In genomic region chr2:239765911-239766310, GRCh38 we compare ENCODE assay signal across 26 cellular contexts.
DNase-seq lines count a peak whose midpoint lies in the region; ATAC-seq, FAIRE-seq and TF ChIP-seq lines count a peak whose summit lies in the region.
"Had no signal": no experiment of that assay in that cellular context is flagged by ENCODE, and none has a peak within 500 bp of the region (broad histone marks: within the 10 kb centered on the region; RNA-seq: fewer than 3 reads in every experiment).

No MANE protein-coding gene starts in this region.

- DNase-seq in right lobe of liver (peak in 2 of 3 donors; percentile 30 to 31), HepG2 (ENCODE audit: low spot score) (no peak), glutamatergic neuron (no peak), sciatic nerve (ENCODE audit: low spot score) (peak; percentile 31), endothelial cell (ENCODE audit: low spot score) (no peak), coronary artery (ENCODE audit: low spot score) (no peak), smooth muscle cell (lab: John Stamatoyannopoulos, UW; ENCODE audit: unreplicated experiment) (no peak)
- DNase-seq: AML-193, DMS153, DND-41, Kasumi-1, NCI-H1092 treated with DMSO at 0.1 percent for 48 hours, NCI-H1436, NCI-H187, NCI-H2081 treated with DMSO at 0.1 percent for 48 hours, NCI-H524, NCI-H748 treated with DMSO at 0.1 percent for 48 hours had no signal

- H3K27ac Mint-ChIP-seq in glutamatergic neuron (ENCODE audit: unreplicated experiment) = peak overlapping the region; percentile 28
- H3K27ac Mint-ChIP-seq in endothelial cell (ENCODE audit: unreplicated experiment) = no peak overlapping the region

- TF ChIP-seq CTCF in right lobe of liver (IDR thresholded peaks at IDR 0.05) (no peak), HepG2 (CRISPR knock-in tag; IDR thresholded peaks at IDR 0.05) (no peak), glutamatergic neuron (IDR thresholded peaks at IDR 0.05; ENCODE audit: partially characterized antibody, unreplicated experiment) (no peak), endothelial cell (IDR thresholded peaks at IDR 0.05; ENCODE audit: unreplicated experiment) (no peak), coronary artery (IDR thresholded peaks at IDR 0.05) (no peak), smooth muscle cell (IDR thresholded peaks at IDR 0.05; ENCODE audit: borderline replicate concordance, insufficient read depth, poor library complexity, severe bottlenecking) (no peak)

- TF ChIP-seq POLR2A in right lobe of liver (IDR thresholded peaks at IDR 0.05) (no peak), HepG2 (IDR thresholded peaks at IDR 0.05; ENCODE audit: insufficient read depth in 1 of 2, low read depth in 2 of 2, low read length in 2 of 2) (no peak)

- WGBS in right lobe of liver (ENCODE audit: insufficient coverage, low coverage, low lambda C conversion rate, missing lambda C conversion rate) = 72% methylated on average over 7 of the region's 12 CpGs
- 30% methylated on average over 8 of the region's 12 CpGs for WGBS in HepG2 (ENCODE audit: low lambda C conversion rate)
- WGBS in smooth muscle cell (ENCODE audit: low lambda C conversion rate) = 93% methylated on average over 12 of the region's 12 CpGs

- intact Hi-C loops in right lobe of liver (cut with DNase I) (no loop called here), HepG2 (cut with micrococcal nuclease; ENCODE audit: unreplicated experiment) (no loop called here), sciatic nerve (cut with DNase I) (no loop called here)

- POLR2A ChIA-PET in HepG2 (lab: Yijun Ruan, JAX) = no interaction called here

- no peaks in the 10 kb centered on the region for H3K4me1 ChIP-seq in right lobe of liver
- H3K4me1 ChIP-seq in HepG2 (ENCODE audit: insufficient read depth, low read length) = no peaks in the 10 kb centered on the region
- H3K4me1 ChIP-seq in smooth muscle cell (ENCODE audit: low read depth) = no peaks in the 10 kb centered on the region
- H3K4me1 ChIP-seq: A549, SJSA1 had no signal

- H3K9me3 Mint-ChIP-seq in glutamatergic neuron (ENCODE audit: unreplicated experiment) (peaks cover 1% of the 10 kb centered on the region), endothelial cell (ENCODE audit: unreplicated experiment) (no peaks in the 10 kb centered on the region)
- H3K9me3 Mint-ChIP-seq: CD8-positive, alpha-beta memory T cell had no signal

- H3K27ac ChIP-seq in right lobe of liver (no peak overlapping the region), HepG2 (ENCODE audit: extremely low read length, insufficient read depth, low read length) (no peak overlapping the region), coronary artery (no peak overlapping the region), smooth muscle cell (ENCODE audit: low read depth) (no peak overlapping the region)
- H3K27ac ChIP-seq: A549, C4-2B, SJSA1 had no signal

- H3K36me3 Mint-ChIP-seq in glutamatergic neuron (ENCODE audit: unreplicated experiment) (peaks cover 12% of the 10 kb centered on the region), endothelial cell (ENCODE audit: low read depth, unreplicated experiment) (no peaks in the 10 kb centered on the region)
- H3K36me3 Mint-ChIP-seq: CD8-positive, alpha-beta memory T cell had no signal

- no peak for ATAC-seq in right lobe of liver
- ATAC-seq in HepG2 = no peak
- no peak for ATAC-seq in sciatic nerve
- ATAC-seq: A549, K562 had no signal

- H3K9ac ChIP-seq in HepG2 (ENCODE audit: insufficient read depth, low read depth, low read length) = no peak overlapping the region
- H3K9ac ChIP-seq in smooth muscle cell (ENCODE audit: low read depth) = no peak overlapping the region

- no peak overlapping the region for H2AFZ ChIP-seq in HepG2 (ENCODE audit: low read length)
- no peak overlapping the region for H2AFZ ChIP-seq in smooth muscle cell (ENCODE audit: low read depth)

- H3K4me3 ChIP-seq in right lobe of liver = no peak overlapping the region
- no peak overlapping the region for H3K4me3 ChIP-seq in HepG2 (replicated peaks in 1 of 3; ENCODE audit: insufficient read depth in 1 of 3, low read depth in 2 of 3, low read length in 3 of 3)
- no peak overlapping the region for H3K4me3 ChIP-seq in coronary artery
- H3K4me3 ChIP-seq in smooth muscle cell = no peak overlapping the region
- H3K4me3 ChIP-seq: A549, K562, SJSA1 had no signal

- H3K4me1 Mint-ChIP-seq in glutamatergic neuron (ENCODE audit: low read depth, unreplicated experiment) (peaks cover 30% of the 10 kb centered on the region), endothelial cell (ENCODE audit: unreplicated experiment) (no peaks in the 10 kb centered on the region)
- H3K4me1 Mint-ChIP-seq: CD8-positive, alpha-beta memory T cell had no signal

- CTCF ChIA-PET in HepG2 (lab: Yijun Ruan, JAX; ENCODE audit: low intra/inter-chr PET ratio, low total read pairs) = no interaction called here

- H3F3A ChIP-seq in smooth muscle cell (ENCODE audit: low read depth) = no peaks in the 10 kb centered on the region

- FAIRE-seq in HepG2 (lab: Jason Lieb, UNC) = no peak
- FAIRE-seq: A549, GM12892, GM19239, H54, K562, RCC 7860 had no signal

- H4K20me1 ChIP-seq in HepG2 (ENCODE audit: insufficient read depth, low read length) = no peaks in the 10 kb centered on the region
- no peaks in the 10 kb centered on the region for H4K20me1 ChIP-seq in smooth muscle cell (ENCODE audit: low read depth)

- H3K27me3 ChIP-seq in right lobe of liver = no peaks in the 10 kb centered on the region
- H3K27me3 ChIP-seq in HepG2 (ENCODE audit: control insufficient read depth in 1 of 2, insufficient read depth in 2 of 2, low read length in 2 of 2) = peaks cover 20 to 88% of the 10 kb centered on the region in 2 experiments
- H3K27me3 ChIP-seq in smooth muscle cell (ENCODE audit: low read depth) = no peaks in the 10 kb centered on the region

- H3K36me3 ChIP-seq in right lobe of liver (no peaks in the 10 kb centered on the region), HepG2 (replicated peaks in 1 of 2; ENCODE audit: control insufficient read depth in 1 of 2, insufficient read depth in 2 of 2, low read length in 2 of 2) (no peaks in the 10 kb centered on the region), smooth muscle cell (ENCODE audit: low read depth) (no peaks in the 10 kb centered on the region)
- H3K36me3 ChIP-seq: SJSA1 had no signal

- in situ Hi-C loops in HepG2 (cut with HindIII; ENCODE audit: extremely low pct_ligation_motif_present, low pct_unique_long_range_greater_than_20kb) = no loop called here

- BruUV-seq in HepG2 (replicated peaks; lab: Mats Ljungman, UMichigan) = no TSS peak

- no peak for TF ChIP-seq EP300 in HepG2 (IDR thresholded peaks at IDR 0.05; ENCODE audit: low read depth in 2 of 2, low read length in 2 of 2)
- TF ChIP-seq EP300 in HepG2 (CRISPR knock-in tag; IDR thresholded peaks at IDR 0.05; ENCODE audit: borderline replicate concordance) = no peak

- no peak overlapping the region for H3K4me3 Mint-ChIP-seq in glutamatergic neuron (ENCODE audit: unreplicated experiment)
- H3K4me3 Mint-ChIP-seq in endothelial cell (ENCODE audit: unreplicated experiment) = no peak overlapping the region
- H3K4me3 Mint-ChIP-seq: CD8-positive, alpha-beta memory T cell had no signal

- H3K27me3 Mint-ChIP-seq in glutamatergic neuron (ENCODE audit: unreplicated experiment) (peaks cover 2% of the 10 kb centered on the region), endothelial cell (ENCODE audit: unreplicated experiment) (peaks cover 4% of the 10 kb centered on the region)

- no peak overlapping the region for H3K4me2 ChIP-seq in HepG2 (ENCODE audit: low read depth, low read length)
- no peak overlapping the region for H3K4me2 ChIP-seq in smooth muscle cell
- H3K4me2 ChIP-seq: A549 had no signal

- no peaks in the 10 kb centered on the region for H3K9me3 ChIP-seq in right lobe of liver
- H3K9me3 ChIP-seq in HepG2 (ENCODE audit: low read length) = no peaks in the 10 kb centered on the region
- H3K9me3 ChIP-seq in smooth muscle cell (replicated peaks; ENCODE audit: low read depth) = no peaks in the 10 kb centered on the region
- H3K9me3 ChIP-seq: SJSA1 had no signal

- H3K79me2 ChIP-seq in HepG2 (ENCODE audit: insufficient read depth, low read length) (no peaks in the 10 kb centered on the region), smooth muscle cell (ENCODE audit: low read depth) (no peaks in the 10 kb centered on the region)

- no peak for TF ChIP-seq RAD21 in HepG2 (CRISPR knock-in tag; IDR thresholded peaks at IDR 0.05)

TF ChIP-seq in HepG2, 621 proteins besides CTCF, POLR2A, EP300 and RAD21:
- TF ChIP-seq, protein P1, sequence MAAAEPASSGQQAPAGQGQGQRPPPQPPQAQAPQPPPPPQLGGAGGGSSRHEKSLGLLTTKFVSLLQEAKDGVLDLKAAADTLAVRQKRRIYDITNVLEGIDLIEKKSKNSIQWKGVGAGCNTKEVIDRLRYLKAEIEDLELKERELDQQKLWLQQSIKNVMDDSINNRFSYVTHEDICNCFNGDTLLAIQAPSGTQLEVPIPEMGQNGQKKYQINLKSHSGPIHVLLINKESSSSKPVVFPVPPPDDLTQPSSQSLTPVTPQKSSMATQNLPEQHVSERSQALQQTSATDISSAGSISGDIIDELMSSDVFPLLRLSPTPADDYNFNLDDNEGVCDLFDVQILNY (CRISPR knock-in tag; conservative IDR thresholded peaks at IDR 0.05) = no peak
TF ChIP-seq in HepG2: peak in this region for 0.

Comparison
In these comparisons a context has a peak if more than half of its experiments do, and no peak if none do; other contexts are left out.
1. DNase-seq: peak in right lobe of liver (2 of 3) and sciatic nerve (single experiment); none in HepG2 (single experiment), glutamatergic neuron (single experiment), endothelial cell (single experiment), coronary artery (single experiment) and smooth muscle cell (single experiment).